ENCODE assay signal across 13 cellular contexts in genomic region chr14:100664234-100664633, GRCh38.
"Had no signal": no experiment of that assay in that cellular context is flagged by ENCODE, and none has a peak within 500 bp of the region (broad histone marks: within the 10 kb centered on the region; RNA-seq: fewer than 3 reads in every experiment).

No MANE protein-coding gene starts in this region.

- H3K4me1 ChIP-seq: foreskin keratinocyte had no signal

- H3K27ac ChIP-seq: foreskin keratinocyte, right atrium auricular region, tibial nerve, upper lobe of right lung had no signal

- H3K9me3 ChIP-seq: right atrium auricular region, tibial nerve, upper lobe of right lung had no signal

- ATAC-seq: foreskin keratinocyte; natural killer cell treated with Interleukin-12 subunit alpha and Interleukin-12 subunit beta and Interleukin-15 and Interleukin-18, amount 100 ng/mL, for 72 hours; stimulated activated effector memory CD8-positive, alpha-beta T cell treated with anti-CD3 and anti-CD28 coated beads, Interleukin-12 subunit alpha, Interleukin-12 subunit beta, amount 100 ng/mL, for 72 hours; upper lobe of right lung had no signal

- H3K4me3 ChIP-seq: right atrium auricular region, tibial nerve, upper lobe of right lung had no signal

- H3K27me3 ChIP-seq: right atrium auricular region had no signal

- H3K36me3 ChIP-seq: right atrium auricular region, tibial nerve, upper lobe of right lung had no signal

- DNase-seq: cerebellar nuclear complex; erythroblast; foreskin keratinocyte; kidney; midbrain; small intestine; stimulated activated CD4-positive, alpha-beta T cell treated with anti-CD3 and anti-CD28 coated beads, Interleukin-2, amount 100 ng/mL, for 48 hours; stimulated activated CD8-positive, alpha-beta memory T cell treated with anti-CD3 and anti-CD28 coated beads, Interleukin-4, amount 100 ng/mL, for 48 hours; upper lobe of right lung had no signal
